Comparison of ENCODE assay signal across 24 cellular contexts in the genomic region with DNA sequence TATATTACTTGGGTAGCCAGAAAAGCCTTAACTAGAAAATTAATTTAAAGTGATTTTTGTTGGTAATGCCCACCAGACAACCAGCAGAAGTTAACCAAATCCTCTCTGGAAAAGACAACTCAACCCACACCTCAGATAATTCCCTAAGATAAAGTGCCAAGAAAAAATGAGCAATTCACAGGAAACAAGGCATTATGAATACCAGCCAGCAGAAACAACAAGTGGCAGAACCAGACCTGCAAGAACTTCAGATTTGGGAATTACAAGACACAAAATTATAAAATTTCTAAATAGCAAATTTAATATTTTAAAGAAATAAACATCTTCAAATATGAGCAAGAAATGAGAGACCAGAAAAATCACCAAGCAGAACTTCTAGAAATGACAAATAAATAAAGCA.
DNase-seq lines count a peak whose midpoint lies in the region; ATAC-seq and TF ChIP-seq lines count a peak whose summit lies in the region.
"Had no signal": no experiment of that assay in that cellular context is flagged by ENCODE, and none has a peak within 500 bp of the region (broad histone marks: within the 10 kb centered on the region; RNA-seq: fewer than 3 reads in every experiment).

No MANE protein-coding gene starts in this region.

- ATAC-seq in T-cell (replicated peaks in 1 of 4): no peak
- ATAC-seq: CD8-positive, alpha-beta T cell; GM12878; Right ventricle myocardium inferior had no signal

- peaks cover 8 to 14% of the 10 kb centered on the region in 2 donors for H3K4me1 ChIP-seq in esophagus (ENCODE audit: control insufficient read depth in 2 of 2, insufficient read depth in 2 of 2, low read length in 1 of 2)
- H3K4me1 ChIP-seq in right atrium auricular region: no peaks in the 10 kb centered on the region

- no peak overlapping the region for H3K4me3 ChIP-seq in esophagus (ENCODE audit: low read depth in 1 of 2, low read length in 2 of 2)
- H3K4me3 ChIP-seq in right atrium auricular region: no peak overlapping the region
- H3K4me3 ChIP-seq: BLaER1 treated with 17β-estradiol and CSF1 and Interleukin-3, amounts not matched to agents 10 nM and 100 nM; GM12878; SJSA1 had no signal

- H3K27me3 ChIP-seq in esophagus (ENCODE audit: control insufficient read depth in 1 of 2, insufficient read depth in 2 of 2, low read length in 2 of 2): no peaks in the 10 kb centered on the region
- H3K27me3 ChIP-seq in right atrium auricular region: no peaks in the 10 kb centered on the region
- H3K27me3 ChIP-seq: BLaER1 treated with 17β-estradiol and CSF1 and Interleukin-3, amounts not matched to agents 10 nM and 100 nM; SJSA1 had no signal

- H3K9me3 Mint-ChIP-seq in activated naive CD4-positive, alpha-beta T cell treated with anti-CD3 and anti-CD28 coated beads, Interleukin-2, amount 50 U/mL, for 24 hours: no peaks in the 10 kb centered on the region
- H3K9me3 Mint-ChIP-seq in T-cell: no peaks in the 10 kb centered on the region
- H3K9me3 Mint-ChIP-seq: CD8-positive, alpha-beta T cell; HFFc6; IgD-negative memory B cell had no signal

- TF ChIP-seq CTCF in right atrium auricular region (IDR thresholded peaks at IDR 0.05): no peak

- H3K9me3 ChIP-seq in esophagus (ENCODE audit: control insufficient read depth in 2 of 2, insufficient read depth in 1 of 2, low read depth in 1 of 2, low read length in 1 of 2) (no peaks in the 10 kb centered on the region), right atrium auricular region (no peaks in the 10 kb centered on the region)
- H3K9me3 ChIP-seq: BLaER1 treated with 17β-estradiol and CSF1 and Interleukin-3, amounts not matched to agents 10 nM and 100 nM; SJSA1 had no signal

- peak overlapping the region; percentile 62 to 76 for H3K27ac ChIP-seq in esophagus (ENCODE audit: low read depth in 2 of 2, low read length in 1 of 2)
- no peak overlapping the region for H3K27ac ChIP-seq in caudate nucleus (ENCODE audit: low read depth, low read length)
- H3K27ac ChIP-seq in right atrium auricular region: no peak overlapping the region
- H3K27ac ChIP-seq: BLaER1 treated with 17β-estradiol and CSF1 and Interleukin-3, amounts not matched to agents 10 nM and 100 nM; SJSA1 had no signal

- peaks cover 47% of the 10 kb centered on the region for H3K4me1 Mint-ChIP-seq in activated naive CD4-positive, alpha-beta T cell treated with anti-CD3 and anti-CD28 coated beads, Interleukin-2, amount 50 U/mL, for 24 hours
- H3K4me1 Mint-ChIP-seq in T-cell: peaks cover 55 to 62% (median 61%) of the 10 kb centered on the region in 3 donors

- CTCF ChIA-PET in T-cell (lab: Charles Lee): interaction anchor here in 1 of 2 donors (0.8 kb wide), 1 partner anchor 250 kb away, joined by 3 read pairs; no protein-coding TSS in a partner anchor

- no peak for DNase-seq in activated naive CD4-positive, alpha-beta T cell treated with anti-CD3 and anti-CD28 coated beads, Interleukin-2, amount 50 U/mL, for 16 hours
- DNase-seq in T-cell: no peak
- DNase-seq in NCI-H2171 (lab: John Stamatoyannopoulos, UW): no peak
- DNase-seq in HT-29 (ENCODE audit: low spot score): no peak
- DNase-seq in caudate nucleus (lab: John Stamatoyannopoulos, UW): no peak
- no peak for DNase-seq in right atrium auricular region (ENCODE audit: low spot score)
- DNase-seq: 8988T; CD8-positive, alpha-beta T cell; EL; HFFc6; MV-4-11; NCI-H1105 treated with DMSO at 0.1 percent for 48 hours; NCI-H2029 treated with DMSO at 0.1 percent for 48 hours; NCI-H345; NCI-H524; NCI-H774; NK-92 treated with Interleukin-12 subunit alpha and Interleukin-12 subunit beta, amount 100 ng/mL, for 24 hours had no signal

- H3K27me3 Mint-ChIP-seq in activated naive CD4-positive, alpha-beta T cell treated with anti-CD3 and anti-CD28 coated beads, Interleukin-2, amount 50 U/mL, for 24 hours: no peaks in the 10 kb centered on the region
- no peaks in the 10 kb centered on the region for H3K27me3 Mint-ChIP-seq in T-cell
- H3K27me3 Mint-ChIP-seq: IgD-negative memory B cell had no signal

- peak overlapping the region; percentile 57 for H3K27ac Mint-ChIP-seq in activated naive CD4-positive, alpha-beta T cell treated with anti-CD3 and anti-CD28 coated beads, Interleukin-2, amount 50 U/mL, for 24 hours
- H3K27ac Mint-ChIP-seq in T-cell: peak overlapping the region; percentile 55 to 83
- H3K27ac Mint-ChIP-seq: HFFc6, IgD-negative memory B cell had no signal

- H3K36me3 ChIP-seq in esophagus (ENCODE audit: control insufficient read depth in 2 of 2, insufficient read depth in 2 of 2, low read length in 1 of 2) (peaks cover 0 to 7% of the 10 kb centered on the region in 2 donors), right atrium auricular region (no peaks in the 10 kb centered on the region)

- POLR2A ChIA-PET in T-cell (lab: Charles Lee): interaction anchor here in 1 of 2 donors (0.8 kb wide), 1 partner anchor 94 kb away, joined by 3 read pairs; no protein-coding TSS in a partner anchor

- peaks cover 20% of the 10 kb centered on the region for H3K36me3 Mint-ChIP-seq in activated naive CD4-positive, alpha-beta T cell treated with anti-CD3 and anti-CD28 coated beads, Interleukin-2, amount 50 U/mL, for 24 hours
- peaks cover 34% of the 10 kb centered on the region for H3K36me3 Mint-ChIP-seq in T-cell

- no peak overlapping the region for H3K4me3 Mint-ChIP-seq in activated naive CD4-positive, alpha-beta T cell treated with anti-CD3 and anti-CD28 coated beads, Interleukin-2, amount 50 U/mL, for 24 hours
- H3K4me3 Mint-ChIP-seq in T-cell: no peak overlapping the region
- H3K4me3 Mint-ChIP-seq: CD8-positive, alpha-beta T cell; HFFc6; IgD-negative memory B cell had no signal

Comparison
In these comparisons a context has a peak if more than half of its experiments do, and no peak if none do; other contexts are left out.
1. H3K27ac ChIP-seq: peak in esophagus (2 of 2); none in caudate nucleus (single experiment) and right atrium auricular region (0 of 2).